Comparison of ENCODE assay signal across 30 cellular contexts in the genomic region with DNA sequence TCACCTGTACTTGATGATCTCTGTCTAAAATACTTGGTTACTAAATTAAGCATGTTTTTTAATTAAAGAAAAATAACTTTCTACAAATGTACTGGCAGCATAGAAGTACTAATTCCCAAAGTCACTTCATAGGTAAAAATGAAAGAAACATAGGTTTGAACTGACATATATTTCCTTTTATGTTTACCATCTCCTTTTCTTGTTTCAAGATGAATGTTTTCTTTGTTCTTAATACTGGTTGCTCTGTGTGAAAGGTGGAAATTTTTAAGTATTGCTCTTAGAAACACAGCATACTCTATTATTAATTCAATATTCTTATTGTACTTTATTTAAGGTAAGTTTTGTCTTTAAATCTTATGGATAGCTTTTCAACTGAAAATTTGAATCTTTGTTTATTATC. TPM values are rescaled to one million over a fixed set of nuclear protein-coding genes. Genes with fewer than 3 reads are reported as not detected.
"Had no signal": no experiment of that assay in that cellular context is flagged by ENCODE, and none has a peak within 500 bp of the region (broad histone marks: within the 10 kb centered on the region; RNA-seq: fewer than 3 reads in every experiment).

No MANE protein-coding gene starts in this region.

- FAIRE-seq: bronchial epithelial cell had no signal

- H3K9me3 ChIP-seq: MG63, Peyer's patch, SJCRH30, SK-N-SH had no signal

- H3K9ac ChIP-seq: SK-N-SH had no signal

- H3K4me1 ChIP-seq: Peyer's patch had no signal

- H3K27ac ChIP-seq: Peyer's patch, RWPE1, SJCRH30 had no signal

- H3K4me3 Mint-ChIP-seq: activated CD8-positive, alpha-beta memory T cell treated with anti-CD3 and anti-CD28 coated beads, Interleukin-2, amount 10 ng/mL, durations not matched to agents 7 days and 5 days; activated naive CD4-positive, alpha-beta T cell treated with anti-CD3 and anti-CD28 coated beads, Interleukin-2, amount 50 U/mL, for 24 hours; activated T-cell treated with anti-CD3 and anti-CD28 coated beads, Interleukin-2, amount 50 U/mL, for 24 hours; activated T-helper 1 cell treated with anti-CD3 and anti-CD28 coated beads, Interleukin-12 subunit alpha, Interleukin-12 subunit beta, Interleukin-2, Interleukin-4 antibody, amounts not matched to agents 30 ng/mL and 10 ng/mL and 1 ng/mL, durations not matched to agents 14 hours and 24 hours and 36 hours; central memory CD8-positive, alpha-beta T cell had no signal

- H3K27me3 ChIP-seq: MG63, Peyer's patch, SJCRH30 had no signal

- H3K4me3 ChIP-seq: MG63, Peyer's patch, SJCRH30 had no signal

- H3K36me3 ChIP-seq: Peyer's patch had no signal

- DNase-seq: activated CD4-positive, alpha-beta T cell treated with anti-CD3 and anti-CD28 coated beads for 48 hours; activated CD4-positive, alpha-beta T cell treated with anti-CD3 and anti-CD28 coated beads, Interleukin-2, amount 50 U/mL, for 48 hours; activated CD8-positive, alpha-beta memory T cell treated with anti-CD3 and anti-CD28 coated beads, Interleukin-2, amount 10 ng/mL, durations not matched to agents 7 days and 5 days; activated effector memory CD4-positive, alpha-beta T cell treated with Interleukin-2 at 50 U/mL for 16 hours; activated naive CD4-positive, alpha-beta T cell; activated T-cell treated with anti-CD3 and anti-CD28 coated beads, Interleukin-2, amount 50 U/mL, for 24 hours; aorta; MG63; MV-4-11; NCI-H1092 treated with DMSO at 0.1 percent for 48 hours; NCI-H1417 treated with DMSO at 0.1 percent for 48 hours; NCI-H1694; NCI-H2029; NCI-H2107; NCI-H2171 treated with DMSO at 0.1 percent for 48 hours; NCI-H226; NCI-H526 treated with DMSO at 0.1 percent for 48 hours; NCI-H82; Peyer's patch; Right ventricle myocardium superior; SJCRH30; SK-N-SH; T-helper 1 cell had no signal

- H3K27ac Mint-ChIP-seq: activated CD8-positive, alpha-beta memory T cell treated with anti-CD3 and anti-CD28 coated beads, Interleukin-2, amount 10 ng/mL, durations not matched to agents 7 days and 5 days; activated T-cell treated with anti-CD3 and anti-CD28 coated beads, Interleukin-2, amount 50 U/mL, for 24 hours; activated T-helper 1 cell treated with anti-CD3 and anti-CD28 coated beads, Interleukin-12 subunit alpha, Interleukin-12 subunit beta, Interleukin-2, Interleukin-4 antibody, amounts not matched to agents 30 ng/mL and 10 ng/mL and 1 ng/mL, durations not matched to agents 14 hours and 24 hours and 36 hours had no signal

- H3K27me3 Mint-ChIP-seq: activated CD8-positive, alpha-beta memory T cell treated with anti-CD3 and anti-CD28 coated beads, Interleukin-2, amount 10 ng/mL, durations not matched to agents 7 days and 5 days; activated naive CD4-positive, alpha-beta T cell treated with anti-CD3 and anti-CD28 coated beads, Interleukin-2, amount 50 U/mL, for 24 hours; activated T-cell treated with anti-CD3 and anti-CD28 coated beads, Interleukin-2, amount 50 U/mL, for 24 hours; central memory CD8-positive, alpha-beta T cell had no signal

- H3K4me2 ChIP-seq: SK-N-SH had no signal

- ATAC-seq: activated CD4-positive, CD25-positive, alpha-beta regulatory T cell treated with anti-CD3 and anti-CD28 coated beads, Interleukin-2, amount 50 U/mL, for 24 hours; activated CD8-positive, alpha-beta memory T cell treated with anti-CD3 and anti-CD28 coated beads, Interleukin-2, amount 10 ng/mL, durations not matched to agents 7 days and 5 days had no signal

- H3K9me3 Mint-ChIP-seq: activated naive CD4-positive, alpha-beta T cell treated with anti-CD3 and anti-CD28 coated beads, Interleukin-2, amount 50 U/mL, for 24 hours; activated T-cell treated with anti-CD3 and anti-CD28 coated beads, Interleukin-2, amount 50 U/mL, for 24 hours; activated T-helper 1 cell treated with anti-CD3 and anti-CD28 coated beads, Interleukin-12 subunit alpha, Interleukin-12 subunit beta, Interleukin-2, Interleukin-4 antibody, amounts not matched to agents 30 ng/mL and 10 ng/mL and 1 ng/mL, durations not matched to agents 14 hours and 24 hours and 36 hours; central memory CD8-positive, alpha-beta T cell had no signal

RNA-seq across cellular contexts. Expression of a gene that starts 42.0 kb away (rescaled TPM):
- total RNA-seq: activated CD8-positive, alpha-beta memory T cell treated with anti-CD3 and anti-CD28 coated beads, Interleukin-2, amount 10 ng/mL, durations not matched to agents 7 days and 5 days; activated T-helper 1 cell treated with anti-CD3 and anti-CD28 coated beads, Interleukin-12 subunit alpha, Interleukin-12 subunit beta, Interleukin-2, Interleukin-4 antibody, amounts not matched to agents 30 ng/mL and 10 ng/mL and 1 ng/mL, durations not matched to agents 14 hours and 24 hours and 36 hours; T-helper 2 cell treated with Interferon-gamma antibody and Interleukin-4, amounts not matched to agents 100 ng/mL and 5 ng/mL, for 36 hours had no signal
